In genomic region chr3:157172746-157173145, GRCh38 we compare ENCODE assay signal across 20 cellular contexts. TPM values are rescaled to one million over a fixed set of nuclear protein-coding genes. Genes with fewer than 3 reads are reported as not detected.
DNase-seq lines count a peak whose midpoint lies in the region; ATAC-seq and TF ChIP-seq lines count a peak whose summit lies in the region.
"Had no signal": no experiment of that assay in that cellular context is flagged by ENCODE, and none has a peak within 500 bp of the region (broad histone marks: within the 10 kb centered on the region; RNA-seq: fewer than 3 reads in every experiment).

No MANE protein-coding gene starts in this region.

- peaks cover 0 to 4% of the 10 kb centered on the region in 2 donors for H3K9me3 Mint-ChIP-seq in activated naive CD4-positive, alpha-beta T cell treated with anti-CD3 and anti-CD28 coated beads, Interleukin-2, amount 50 U/mL, for 72 hours
- H3K9me3 Mint-ChIP-seq in activated CD8-positive, alpha-beta T cell treated with anti-CD3 and anti-CD28 coated beads for 36 hours: peaks cover 2% of the 10 kb centered on the region
- H3K9me3 Mint-ChIP-seq in memory B cell: no peaks in the 10 kb centered on the region
- H3K9me3 Mint-ChIP-seq in type B pancreatic cell: no peaks in the 10 kb centered on the region
- H3K9me3 Mint-ChIP-seq: CD8-positive, alpha-beta T cell had no signal

- H3K79me2 ChIP-seq in hepatocyte: peaks cover 20% of the 10 kb centered on the region

- peak overlapping the region; percentile 26 to 51 for H3K27ac Mint-ChIP-seq in activated naive CD4-positive, alpha-beta T cell treated with anti-CD3 and anti-CD28 coated beads, Interleukin-2, amount 50 U/mL, for 72 hours
- H3K27ac Mint-ChIP-seq in activated CD8-positive, alpha-beta T cell treated with anti-CD3 and anti-CD28 coated beads for 36 hours: peak overlapping the region; percentile 5
- H3K27ac Mint-ChIP-seq in memory B cell (no peak overlapping the region), type B pancreatic cell (peak overlapping the region; percentile 42)
- H3K27ac Mint-ChIP-seq: CD8-positive, alpha-beta T cell had no signal

- H3K4me3 ChIP-seq in hepatocyte: no peak overlapping the region
- H3K4me3 ChIP-seq: body of pancreas, colonic mucosa, GM12878, lower lobe of right lung, SK-N-MC, thoracic aorta had no signal

- H3K4me1 ChIP-seq in hepatocyte (ENCODE audit: insufficient read depth): peaks cover 12% of the 10 kb centered on the region
- H3K4me1 ChIP-seq: colonic mucosa had no signal

- no peak for ATAC-seq in activated naive CD4-positive, alpha-beta T cell treated with anti-CD3 and anti-CD28 coated beads, Interleukin-2, amount 50 U/mL, for 72 hours
- no peak for ATAC-seq in activated CD8-positive, alpha-beta T cell treated with anti-CD3 and anti-CD28 coated beads for 36 hours
- ATAC-seq in memory B cell (ENCODE audit: low read depth) (no peak), GM21367 (IDR thresholded peaks at IDR 0.05; ENCODE audit: unreplicated experiment) (no peak), HG03097 (IDR thresholded peaks at IDR 0.05; ENCODE audit: low FRiP score, unreplicated experiment) (no peak)
- ATAC-seq: body of pancreas; CD8-positive, alpha-beta T cell; GM12878; lower lobe of right lung had no signal

- intact Hi-C loops in activated CD8-positive, alpha-beta T cell treated with anti-CD3 and anti-CD28 coated beads for 36 hours (cut with micrococcal nuclease): no loop called here

- H2AFZ ChIP-seq in hepatocyte: no peak overlapping the region

- TF ChIP-seq CTCF in activated CD8-positive, alpha-beta T cell treated with anti-CD3 and anti-CD28 coated beads for 36 hours (IDR thresholded peaks at IDR 0.05): no peak
- TF ChIP-seq CTCF in type B pancreatic cell (conservative IDR thresholded peaks at IDR 0.05) (no peak), hepatocyte (IDR thresholded peaks at IDR 0.05; ENCODE audit: poor library complexity) (no peak)

- no peak overlapping the region for H3K4me3 Mint-ChIP-seq in activated CD8-positive, alpha-beta T cell treated with anti-CD3 and anti-CD28 coated beads for 36 hours
- H3K4me3 Mint-ChIP-seq in memory B cell: peak overlapping the region; percentile 42
- H3K4me3 Mint-ChIP-seq in type B pancreatic cell: peak overlapping the region; percentile 77
- H3K4me3 Mint-ChIP-seq: CD8-positive, alpha-beta T cell had no signal

- no peaks in the 10 kb centered on the region for H4K20me1 ChIP-seq in hepatocyte (ENCODE audit: insufficient read depth, poor library complexity, severe bottlenecking)

- 85% methylated on average over 4 of the region's 4 CpGs for WGBS in hepatocyte (ENCODE audit: low lambda C conversion rate, missing lambda C conversion rate)

- no peaks in the 10 kb centered on the region for H3K36me3 ChIP-seq in hepatocyte (replicated peaks; ENCODE audit: insufficient read depth, low read depth)
- H3K36me3 ChIP-seq: colonic mucosa, lower lobe of right lung, thoracic aorta had no signal

- CTCF ChIA-PET in activated CD8-positive, alpha-beta T cell treated with anti-CD3 and anti-CD28 coated beads for 36 hours (lab: Charles Lee): interaction anchor here (2.2 kb wide), 1 partner anchor 11 kb away, joined by 8 read pairs; no protein-coding TSS in a partner anchor

- peaks cover 13 to 25% of the 10 kb centered on the region in 2 donors for H3K36me3 Mint-ChIP-seq in activated naive CD4-positive, alpha-beta T cell treated with anti-CD3 and anti-CD28 coated beads, Interleukin-2, amount 50 U/mL, for 72 hours
- H3K36me3 Mint-ChIP-seq in activated CD8-positive, alpha-beta T cell treated with anti-CD3 and anti-CD28 coated beads for 36 hours (ENCODE audit: low read depth): peaks cover 12% of the 10 kb centered on the region
- H3K36me3 Mint-ChIP-seq in memory B cell (no peaks in the 10 kb centered on the region), type B pancreatic cell (peaks cover 4% of the 10 kb centered on the region)

- peaks cover 23% of the 10 kb centered on the region for H3K4me1 Mint-ChIP-seq in activated CD8-positive, alpha-beta T cell treated with anti-CD3 and anti-CD28 coated beads for 36 hours (ENCODE audit: low read depth)
- H3K4me1 Mint-ChIP-seq in memory B cell (peaks cover 22% of the 10 kb centered on the region), type B pancreatic cell (ENCODE audit: unreplicated experiment) (peaks cover 11% of the 10 kb centered on the region)

- H3K27me3 ChIP-seq in hepatocyte: no peaks in the 10 kb centered on the region
- H3K27me3 ChIP-seq: body of pancreas, colonic mucosa had no signal

- no peaks in the 10 kb centered on the region for H3K9me2 ChIP-seq in hepatocyte (replicated peaks; ENCODE audit: insufficient read depth)

- H3K9me3 ChIP-seq in hepatocyte (ENCODE audit: low read depth): no peaks in the 10 kb centered on the region
- H3K9me3 ChIP-seq: body of pancreas, colonic mucosa, lower lobe of right lung, thoracic aorta had no signal

- no peak overlapping the region for H3K4me2 ChIP-seq in hepatocyte

- H3K27me3 Mint-ChIP-seq in activated CD8-positive, alpha-beta T cell treated with anti-CD3 and anti-CD28 coated beads for 36 hours: no peaks in the 10 kb centered on the region
- H3K27me3 Mint-ChIP-seq in memory B cell: no peaks in the 10 kb centered on the region
- no peaks in the 10 kb centered on the region for H3K27me3 Mint-ChIP-seq in type B pancreatic cell

- H3K27ac ChIP-seq in hepatocyte: no peak overlapping the region
- H3K27ac ChIP-seq: body of pancreas, colonic mucosa, lower lobe of right lung, SK-N-MC, thoracic aorta had no signal

- no peak for DNase-seq in activated naive CD4-positive, alpha-beta T cell treated with anti-CD3 and anti-CD28 coated beads, Interleukin-2, amount 50 U/mL, for 72 hours (ENCODE audit: low spot score in 2 of 2)
- no peak for DNase-seq in activated naive CD4-positive, alpha-beta T cell (lab: John Stamatoyannopoulos, UW)
- DNase-seq in activated CD8-positive, alpha-beta T cell treated with anti-CD3 and anti-CD28 coated beads for 36 hours: no peak
- DNase-seq in memory B cell (ENCODE audit: low spot score in 2 of 2): no peak
- DNase-seq in type B pancreatic cell (ENCODE audit: extremely low spot score, unreplicated experiment): no peak
- DNase-seq in hepatocyte (ENCODE audit: low spot score): no peak
- DNase-seq: activated CD4-positive, CD25-positive, alpha-beta regulatory T cell treated with anti-CD3 and anti-CD28 coated beads, Interleukin-2, amount 50 U/mL, for 72 hours; activated CD8-positive, alpha-beta memory T cell treated with anti-CD3 and anti-CD28 coated beads, Interleukin-2, amount 50 U/mL, for 48 hours; activated naive CD4-positive, alpha-beta T cell treated with anti-CD3 and anti-CD28 coated beads, Interleukin-2, amount 50 U/mL, for 16 hours; body of pancreas; CD8-positive, alpha-beta T cell; colonic mucosa; lower lobe of right lung; NCI-H2107; NCI-H510A had no signal

- POLR2A ChIA-PET in activated CD8-positive, alpha-beta T cell treated with anti-CD3 and anti-CD28 coated beads for 36 hours (lab: Charles Lee): interaction anchor here (7.5 kb wide), 1 partner anchor 11 kb away, joined by 403 read pairs; the partner anchor contains the start of gene CCNL1

RNA-seq across cellular contexts. Expression of gene CCNL1, which starts 12.8 kb away (rescaled TPM):
- 100 to 1,000 TPM; 260 to 288 TPM for total RNA-seq in activated naive CD4-positive, alpha-beta T cell treated with anti-CD3 and anti-CD28 coated beads, Interleukin-2, amount 50 U/mL, for 72 hours
- 100 to 1,000 TPM; 180 to 191 TPM for total RNA-seq in activated CD8-positive, alpha-beta T cell treated with anti-CD3 and anti-CD28 coated beads for 36 hours
- total RNA-seq in type B pancreatic cell (ENCODE audit: low replicate concordance) (145 and 233 TPM in 2 replicates), hepatocyte (300 and 338 TPM in 2 replicates)
- 125 and 172 TPM in 2 replicates for polyA plus RNA-seq in hepatocyte
